15 cellular contexts compared by ENCODE assay signal in genomic region chr7:151320263-151320845, GRCh38.
"Had no signal": no experiment of that assay in that cellular context is flagged by ENCODE, and none has a peak within 500 bp of the region (broad histone marks: within the 10 kb centered on the region; RNA-seq: fewer than 3 reads in every experiment).

No MANE protein-coding gene starts in this region.

- DNase-seq: colonic mucosa; dermis blood vessel endothelial cell; effector memory CD8-positive, alpha-beta T cell; kidney; left ventricle myocardium superior; lower lobe of right lung; natural killer cell; occipital lobe; pancreas; small intestine; stimulated activated CD4-positive, alpha-beta T cell treated with anti-CD3 and anti-CD28 coated beads, Interleukin-15, amount 100 ng/mL, for 24 hours; stimulated activated CD4-positive, alpha-beta T cell treated with anti-CD3 and anti-CD28 coated beads, Interleukin-2, amount 100 ng/mL, for 48 hours; stimulated activated naive CD4-positive, alpha-beta T cell; stimulated activated naive CD8-positive, alpha-beta T cell treated with anti-CD3 and anti-CD28 coated beads, Interleukin-15, amount 100 ng/mL, for 72 hours; transverse colon had no signal

- ATAC-seq: effector memory CD8-positive, alpha-beta T cell; left ventricle myocardium superior; lower lobe of right lung; natural killer cell; pancreas; stimulated activated naive CD8-positive, alpha-beta T cell treated with anti-CD3 and anti-CD28 coated beads, Interleukin-15, amount 100 ng/mL, for 72 hours had no signal
